1 cellular context compared by ENCODE assay signal in genomic region chr14:91410781-91411536, GRCh38.
TF ChIP-seq lines count a peak whose summit lies in the region.

No MANE protein-coding gene starts in this region.

TF ChIP-seq in HepG2, 621 proteins besides CTCF, POLR2A, EP300 and RAD21:
- TF ChIP-seq DNMT3B (CRISPR knock-in tag; conservative IDR thresholded peaks at IDR 0.05) = no peak
- no peak for TF ChIP-seq PTBP1 (IDR thresholded peaks at IDR 0.05; ENCODE audit: low read depth, low read length, poor library complexity, severe bottlenecking)
- TF ChIP-seq ZNF546 (CRISPR knock-in tag; conservative IDR thresholded peaks at IDR 0.05) = no peak
- TF ChIP-seq, protein P1, sequence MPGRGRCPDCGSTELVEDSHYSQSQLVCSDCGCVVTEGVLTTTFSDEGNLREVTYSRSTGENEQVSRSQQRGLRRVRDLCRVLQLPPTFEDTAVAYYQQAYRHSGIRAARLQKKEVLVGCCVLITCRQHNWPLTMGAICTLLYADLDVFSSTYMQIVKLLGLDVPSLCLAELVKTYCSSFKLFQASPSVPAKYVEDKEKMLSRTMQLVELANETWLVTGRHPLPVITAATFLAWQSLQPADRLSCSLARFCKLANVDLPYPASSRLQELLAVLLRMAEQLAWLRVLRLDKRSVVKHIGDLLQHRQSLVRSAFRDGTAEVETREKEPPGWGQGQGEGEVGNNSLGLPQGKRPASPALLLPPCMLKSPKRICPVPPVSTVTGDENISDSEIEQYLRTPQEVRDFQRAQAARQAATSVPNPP (CRISPR knock-in tag; IDR thresholded peaks at IDR 0.05) = no peak
- TF ChIP-seq EZH2 (conservative IDR thresholded peaks at IDR 0.05; ENCODE audit: low read depth, low read length) = no peak
- no peak for TF ChIP-seq SMARCE1 (IDR thresholded peaks at IDR 0.05; ENCODE audit: borderline replicate concordance)
